ENCODE assay signal across 8 cellular contexts in the genomic region with DNA sequence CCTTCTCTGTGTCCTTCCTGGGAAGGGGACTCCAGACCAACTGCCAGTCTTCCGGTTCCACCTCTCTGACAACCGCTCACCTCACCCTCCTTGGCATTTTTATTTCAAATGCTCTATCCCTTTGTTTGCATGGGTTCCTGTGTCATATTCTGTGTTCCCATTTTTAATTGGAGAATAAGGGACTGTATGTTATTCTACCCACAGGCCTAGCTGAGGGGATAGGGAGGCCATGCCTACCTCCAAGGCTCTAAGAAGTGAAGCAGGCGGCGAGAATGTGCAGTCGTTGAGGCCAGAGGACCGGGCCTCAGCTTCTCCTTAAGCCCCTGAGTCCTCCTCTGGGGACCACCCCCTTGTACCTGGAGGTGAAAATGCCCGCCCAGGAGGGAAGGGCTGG. TPM values are rescaled to one million over a fixed set of nuclear protein-coding genes. Genes with fewer than 3 reads are reported as not detected.
DNase-seq lines count a peak whose midpoint lies in the region; ATAC-seq, FAIRE-seq and TF ChIP-seq lines count a peak whose summit lies in the region.

No MANE protein-coding gene starts in this region.

- TF ChIP-seq CTCF in AG04450 (IDR thresholded peaks at IDR 0.05; ENCODE audit: low read depth, low read length) = no peak
- TF ChIP-seq CTCF in WI38 (IDR thresholded peaks at IDR 0.05; ENCODE audit: low read depth, low read length) = no peak

- H3K36me3 ChIP-seq in small intestine (ENCODE audit: control insufficient read depth in 2 of 2, insufficient read depth in 2 of 2, low read length in 2 of 2) = peaks cover 0 to 3% of the 10 kb centered on the region in 2 donors

- H3K27me3 ChIP-seq in AG04450 (ENCODE audit: control insufficient read depth, insufficient read depth, low read length) (no peaks in the 10 kb centered on the region), right cardiac atrium (ENCODE audit: control insufficient read depth, insufficient read depth) (no peaks in the 10 kb centered on the region), small intestine (ENCODE audit: control insufficient read depth in 2 of 2, insufficient read depth in 2 of 2, low read length in 2 of 2) (no peaks in the 10 kb centered on the region)

- peaks cover 3% of the 10 kb centered on the region; the same call in 1 of the 2 replicates for H3K9me3 ChIP-seq in AG04450 (ENCODE audit: control insufficient read depth, insufficient read depth, low read length)
- no peaks in the 10 kb centered on the region for H3K9me3 ChIP-seq in right cardiac atrium (ENCODE audit: control insufficient read depth, low read length)
- no peaks in the 10 kb centered on the region for H3K9me3 ChIP-seq in small intestine (ENCODE audit: control insufficient read depth, low read depth)

- H3K27ac ChIP-seq in AG04450 (ENCODE audit: low read depth, low read length) = no peak overlapping the region
- peak overlapping the region; percentile 52 for H3K27ac ChIP-seq in right cardiac atrium (ENCODE audit: low read length)
- peak overlapping the region; percentile 33 to 93 for H3K27ac ChIP-seq in small intestine (ENCODE audit: low read depth in 1 of 2, low read length in 1 of 2)

- FAIRE-seq in small intestine (lab: Jason Lieb, UNC) = no peak

- intact Hi-C loops in right cardiac atrium (cut with DNase I) = no loop called here

- 24% methylated on average over 7 of the region's 7 CpGs for WGBS in right cardiac atrium
- 9 to 16% (median 11%) methylated on average over 6 to 7 of the region's 7 CpGs for WGBS in small intestine, 3 donors

- H3K4me3 ChIP-seq in AG04450 (ENCODE audit: low read depth, low read length) (peak overlapping the region; percentile 82), WI38 (ENCODE audit: low read depth, low read length) (peak overlapping the region; percentile 81), right cardiac atrium (ENCODE audit: low read length) (peak overlapping the region; percentile 81), small intestine (ENCODE audit: low read depth in 1 of 2, low read length in 2 of 2) (peak overlapping the region; percentile 86 to 92)

- POLR2A ChIA-PET in AG04450 (lab: Yijun Ruan, JAX) = interaction anchor here (0.7 kb wide), 1 partner anchor 763 kb away, joined by 3 read pairs; no protein-coding TSS in a partner anchor

- H3K4me1 ChIP-seq in right cardiac atrium (ENCODE audit: control insufficient read depth, insufficient read depth, low read length) (peaks cover 7% of the 10 kb centered on the region), small intestine (ENCODE audit: control insufficient read depth in 2 of 2, insufficient read depth in 1 of 2, low read depth in 1 of 2, low read length in 1 of 2) (peaks cover 8 to 18% of the 10 kb centered on the region in 2 donors)

- ATAC-seq in GM21447 (IDR thresholded peaks at IDR 0.05; ENCODE audit: unreplicated experiment) (peak; percentile 12), right cardiac atrium (no peak), GM19397 (IDR thresholded peaks at IDR 0.05; ENCODE audit: unreplicated experiment) (no peak)

- CTCF ChIA-PET in AG04450 (lab: Charles Lee) = interaction anchor here (1.3 kb wide), 1 partner anchor 353 kb away, joined by 5 read pairs; no protein-coding TSS in a partner anchor

- no peak for DNase-seq in AG04450 (ENCODE audit: low read depth, low spot score)
- no peak for DNase-seq in right cardiac atrium
- DNase-seq in small intestine = peak; percentile 42
- DNase-seq in middle frontal gyrus (ENCODE audit: extremely low spot score, low spot score) = no peak
- no peak for DNase-seq in activated gamma-delta T cell (lab: John Stamatoyannopoulos, UW)

RNA-seq across cellular contexts. Expression of gene WDR5, which starts 0.9 kb away (rescaled TPM):
- polyA plus RNA-seq in AG04450 (2011; rRNA removed) (22.3 and 22.7 TPM in 2 replicates), right cardiac atrium (13.3 TPM), small intestine (10 to 100 TPM; 14.6 to 36.7 (median 19.7) TPM)
- polyA minus RNA-seq in AG04450 (2011; rRNA and poly(A)+ RNA removed) = 13.6 TPM in 2 replicates
- total RNA-seq in right cardiac atrium = 10 to 100 TPM; 15.4 to 18.3 (median 17.7) TPM

RNA-seq across cellular contexts. Expression of gene RNU6ATAC, which starts 29.4 kb away (rescaled TPM):
- polyA plus RNA-seq in AG04450 (2011; rRNA removed) (not detected in 2 replicates), right cardiac atrium (not detected), small intestine (not detected)
- polyA minus RNA-seq in AG04450 (2011; rRNA and poly(A)+ RNA removed) = under 0.01 TPM in 2 replicates
- 100 to 1,000 TPM; 146 to 251 (median 243) TPM for total RNA-seq in right cardiac atrium
